ENCODE assay signal across 8 cellular contexts in genomic region chr7:5046397-5046732, GRCh38. TPM values are rescaled to one million over a fixed set of nuclear protein-coding genes. Genes with fewer than 3 reads are reported as not detected.
A peak's percentile ranks its signal among the peaks of the same experiment; 100 is the strongest.
DNase-seq lines count a peak whose midpoint lies in the region; ATAC-seq and TF ChIP-seq lines count a peak whose summit lies in the region.
"Not testable (repeated sequence)": the region's sequence is repeated elsewhere in the genome, so short reads cannot be mapped to it uniquely, and the experiment has no call there.

No MANE protein-coding gene starts in this region.

- DNase-seq in AG09309 (ENCODE audit: low read depth); HAP-1 (ENCODE audit: low spot score in 2 of 2); activated T-cell treated with anti-CD3 and anti-CD28 coated beads, Interleukin-2, amount 50 U/mL, for 24 hours; coronary artery (ENCODE audit: low spot score); naive B cell: not testable (repeated sequence)
- DNase-seq in right cardiac atrium, result peak in 1 of 3 donors; percentile 42
- peak; percentile 29 for DNase-seq in stimulated activated CD8-positive, alpha-beta memory T cell treated with anti-CD3 and anti-CD28 coated beads, Interleukin-4, amount 100 ng/mL, for 48 hours

- not testable (repeated sequence) for TF ChIP-seq CTCF in AG09309 (IDR thresholded peaks at IDR 0.05; ENCODE audit: control insufficient read depth, insufficient read depth, low read depth, low read length, missing control alignments); OCI-LY3 (IDR thresholded peaks at IDR 0.05; ENCODE audit: low read depth, low read length); coronary artery (IDR thresholded peaks at IDR 0.05)

- H3K36me3 Mint-ChIP-seq in activated T-cell treated with anti-CD3 and anti-CD28 coated beads, Interleukin-2, amount 50 U/mL, for 24 hours (ENCODE audit: low read depth), result peaks cover 55% of the 10 kb centered on the region
- H3K36me3 Mint-ChIP-seq in naive B cell, result peaks cover 9 to 28% of the 10 kb centered on the region in 2 donors

- H3K9me3 ChIP-seq in HAP-1; OCI-LY3 (ENCODE audit: insufficient read depth, low read length); right cardiac atrium (ENCODE audit: control insufficient read depth, low read length): not testable (repeated sequence)

- in situ Hi-C loops in HAP-1 (cut with MboI; ENCODE audit: low sequenced_read_pairs), result not testable (repeated sequence)

- peak overlapping the region; percentile 50 for H3K4me2 ChIP-seq in OCI-LY3 (ENCODE audit: low read length)

- H3K79me2 ChIP-seq in OCI-LY3 (ENCODE audit: low read length), result peaks cover 15% of the 10 kb centered on the region

- peak overlapping the region; percentile 93 for H3K27ac Mint-ChIP-seq in activated T-cell treated with anti-CD3 and anti-CD28 coated beads, Interleukin-2, amount 50 U/mL, for 24 hours
- H3K27ac Mint-ChIP-seq in naive B cell, result peak overlapping the region; percentile 47 to 96 (median 90)

- H3K9me3 Mint-ChIP-seq in activated T-cell treated with anti-CD3 and anti-CD28 coated beads, Interleukin-2, amount 50 U/mL, for 24 hours; naive B cell: not testable (repeated sequence)

- H3K27ac ChIP-seq in OCI-LY3 (ENCODE audit: low read length) (peak overlapping the region; percentile 41; the same call in 1 of the 2 replicates), coronary artery (peak overlapping the region; percentile 79 to 87)
- H3K27ac ChIP-seq in right cardiac atrium (ENCODE audit: low read length), result not testable (repeated sequence)

- peaks cover 33% of the 10 kb centered on the region for H3K4me1 Mint-ChIP-seq in activated T-cell treated with anti-CD3 and anti-CD28 coated beads, Interleukin-2, amount 50 U/mL, for 24 hours (ENCODE audit: low read depth)
- H3K4me1 Mint-ChIP-seq in naive B cell, result peaks cover 15 to 26% (median 22%) of the 10 kb centered on the region in 3 donors

- intact Hi-C loops in right cardiac atrium (cut with DNase I), result not testable (repeated sequence)

- not testable (repeated sequence) for ATAC-seq in right cardiac atrium; naive B cell (ENCODE audit: low read depth in 2 of 2)

- peak overlapping the region; percentile 90 for H3K4me3 ChIP-seq in AG09309 (ENCODE audit: control insufficient read depth, low read depth, low read length)
- H3K4me3 ChIP-seq in HAP-1, result peak overlapping the region; percentile 77
- H3K4me3 ChIP-seq in OCI-LY3 (ENCODE audit: low read length), result peak overlapping the region; percentile 98
- H3K4me3 ChIP-seq in coronary artery, result peak overlapping the region; percentile 90
- H3K4me3 ChIP-seq in right cardiac atrium (ENCODE audit: low read length), result peak overlapping the region; percentile 77

- H4K20me1 ChIP-seq in OCI-LY3 (ENCODE audit: insufficient read depth, low read length), result not testable (repeated sequence)

- not testable (repeated sequence) for H2AFZ ChIP-seq in OCI-LY3 (ENCODE audit: low read depth, low read length)

- peak overlapping the region; percentile 94 for H3K4me3 Mint-ChIP-seq in activated T-cell treated with anti-CD3 and anti-CD28 coated beads, Interleukin-2, amount 50 U/mL, for 24 hours
- peak overlapping the region; percentile 89 to 98 (median 96) for H3K4me3 Mint-ChIP-seq in naive B cell

- under 1% methylated on average over 20 of the region's 20 CpGs for WGBS in right cardiac atrium

- H3K4me1 ChIP-seq in HAP-1; OCI-LY3 (ENCODE audit: low read length); right cardiac atrium (ENCODE audit: control insufficient read depth, insufficient read depth, low read length): not testable (repeated sequence)

- H3K27me3 ChIP-seq in HAP-1 (ENCODE audit: low read depth); OCI-LY3 (ENCODE audit: low read depth, low read length); right cardiac atrium (ENCODE audit: control insufficient read depth, insufficient read depth): not testable (repeated sequence)

- peaks cover 21% of the 10 kb centered on the region for H3K36me3 ChIP-seq in HAP-1 (replicated peaks)
- not testable (repeated sequence) for H3K36me3 ChIP-seq in OCI-LY3 (replicated peaks; ENCODE audit: low read depth, low read length)

- H3K27me3 Mint-ChIP-seq in activated T-cell treated with anti-CD3 and anti-CD28 coated beads, Interleukin-2, amount 50 U/mL, for 24 hours; naive B cell: not testable (repeated sequence)

- peak overlapping the region; percentile 94 for H3K9ac ChIP-seq in OCI-LY3 (ENCODE audit: low read length)

RNA-seq across cellular contexts. Expression of gene RBAK, which starts 0.7 kb away (rescaled TPM):
- total RNA-seq in right cardiac atrium, result 10 to 100 TPM in 2 of 4 donors, 1 to 10 TPM in 2; 7.9 to 11.6 (median 9.8) TPM
- polyA plus RNA-seq in right cardiac atrium (3.5 TPM), naive B cell (ENCODE audit: low read depth in 6 of 6) (1 to 10 TPM; 2.1 to 7.2 (median 5.1) TPM)
